Comparison of ENCODE assay signal across 8 cellular contexts in genomic region chr2:10043906-10044601, GRCh38. TPM values are rescaled to one million over a fixed set of nuclear protein-coding genes. Genes with fewer than 3 reads are reported as not detected.
DNase-seq lines count a peak whose midpoint lies in the region; ATAC-seq and TF ChIP-seq lines count a peak whose summit lies in the region.

No MANE protein-coding gene starts in this region.

- peaks cover 12% of the 10 kb centered on the region for H3K4me1 Mint-ChIP-seq in endothelial cell (ENCODE audit: unreplicated experiment)

- peak; percentile 92 for DNase-seq in AG10803 (ENCODE audit: low read depth)
- DNase-seq in NOMO-1 treated with DMSO at 0.1 percent for 48 hours (lab: John Stamatoyannopoulos, UW; ENCODE audit: unreplicated experiment) = peak; percentile 94
- DNase-seq in activated T-cell treated with anti-CD3 and anti-CD28 coated beads for 24 hours (ENCODE audit: low read depth) = peak; percentile 97
- DNase-seq in endothelial cell (ENCODE audit: low spot score) = peak; percentile 70
- DNase-seq in midbrain (lab: John Stamatoyannopoulos, UW) = peak; percentile 83
- DNase-seq in stimulated activated CD8-positive, alpha-beta memory T cell treated with anti-CD3 and anti-CD28 coated beads, Interleukin-15, amount 100 ng/mL, for 1 hour (ENCODE audit: low read depth) = peak; percentile 94

- ATAC-seq in GM19324 (IDR thresholded peaks at IDR 0.05; ENCODE audit: low FRiP score, unreplicated experiment) (peak; percentile 61), HG03469 (IDR thresholded peaks at IDR 0.05; ENCODE audit: unreplicated experiment) (peak; percentile 21)

- no peaks in the 10 kb centered on the region for H3K9me3 Mint-ChIP-seq in endothelial cell (ENCODE audit: unreplicated experiment)

- H3K27me3 Mint-ChIP-seq in endothelial cell (ENCODE audit: unreplicated experiment) = peaks cover 16% of the 10 kb centered on the region

- peak overlapping the region; percentile 69 for H3K4me3 Mint-ChIP-seq in endothelial cell (ENCODE audit: unreplicated experiment)

- TF ChIP-seq CTCF in AG10803 (conservative IDR thresholded peaks at IDR 0.05; ENCODE audit: low read length) = no peak
- no peak for TF ChIP-seq CTCF in endothelial cell (IDR thresholded peaks at IDR 0.05; ENCODE audit: unreplicated experiment)

- H3K4me3 ChIP-seq in AG10803 (ENCODE audit: low read length) = peak overlapping the region; percentile 62

- H3K36me3 Mint-ChIP-seq in endothelial cell (ENCODE audit: low read depth, unreplicated experiment) = peaks cover 19% of the 10 kb centered on the region

- H3K27ac Mint-ChIP-seq in endothelial cell (ENCODE audit: unreplicated experiment) = no peak overlapping the region

RNA-seq across cellular contexts. Expression of gene KLF11, which starts 0.7 kb away (rescaled TPM):
- total RNA-seq in endothelial cell (ENCODE audit: unreplicated experiment) = 8.2 TPM

RNA-seq across cellular contexts. Expression of gene CYS1, which starts 36.2 kb away (rescaled TPM):
- 7.3 TPM for total RNA-seq in endothelial cell (ENCODE audit: unreplicated experiment)

Comparison
In these comparisons a context has a peak if more than half of its experiments do, and no peak if none do; other contexts are left out.
1. Peak in every context shown above with its lines: DNase-seq, ATAC-seq and H3K4me3 ChIP-seq.